Comparison of ENCODE assay signal across 3 cellular contexts in genomic region chr1:58799650-58800049, GRCh38.
TF ChIP-seq lines count a peak whose summit lies in the region.

No MANE protein-coding gene starts in this region.

TF ChIP-seq in HepG2, 621 proteins besides CTCF, POLR2A, EP300 and RAD21 (continues in another document):
- no peak for TF ChIP-seq ATF2 (CRISPR knock-in tag; IDR thresholded peaks at IDR 0.05)
- 0 out of 2 replicates have a peak, but pooled peaks have one; percentile 53 for TF ChIP-seq SOX6 (IDR thresholded peaks at IDR 0.05)
- TF ChIP-seq SOX6 (CRISPR knock-in tag; IDR thresholded peaks at IDR 0.05) = no peak
- 0 out of 2 replicates have a peak, but pooled peaks have one; percentile 13 for TF ChIP-seq TRIM22 (IDR thresholded peaks at IDR 0.05)
- TF ChIP-seq GMEB2 (CRISPR knock-in tag; IDR thresholded peaks at IDR 0.05; ENCODE audit: low read depth) = no peak
- 0 out of 2 replicates have a peak, but pooled peaks have one; percentile 34 for TF ChIP-seq FOXA1 (IDR thresholded peaks at IDR 0.05)
- no peak for TF ChIP-seq FOXA1 (CRISPR knock-in tag; IDR thresholded peaks at IDR 0.05)
- TF ChIP-seq DNMT1 (CRISPR knock-in tag; IDR thresholded peaks at IDR 0.05) = no peak
- TF ChIP-seq ZFP91 (CRISPR knock-in tag; IDR thresholded peaks at IDR 0.05; ENCODE audit: borderline replicate concordance) = no peak
- TF ChIP-seq KAT8 (CRISPR knock-in tag; IDR thresholded peaks at IDR 0.05) = no peak
- no peak for TF ChIP-seq ZFX (CRISPR knock-in tag; IDR thresholded peaks at IDR 0.05; ENCODE audit: low read depth)
- peak; percentile 17 for TF ChIP-seq ZNF282 (IDR thresholded peaks at IDR 0.05; ENCODE audit: partially characterized antibody)
- no peak for TF ChIP-seq SKI (IDR thresholded peaks at IDR 0.05; ENCODE audit: partially characterized antibody)
- TF ChIP-seq FOXK2 (IDR thresholded peaks at IDR 0.05) = peak; percentile 34; the same call in 1 of the 2 replicates
- TF ChIP-seq ZNF335 (CRISPR knock-in tag; IDR thresholded peaks at IDR 0.05) = no peak
- peak; percentile 53 for TF ChIP-seq PCBP2 (optimal IDR thresholded peaks at IDR 0.05; ENCODE audit: low read depth, low read length, poor library complexity, severe bottlenecking)

TF ChIP-seq in WTC11, 78 proteins besides CTCF, POLR2A, EP300 and RAD21:
- TF ChIP-seq ARID4B (CRISPR knock-in tag; IDR thresholded peaks at IDR 0.05; ENCODE audit: borderline replicate concordance) (no peak), ZNF512 (CRISPR knock-in tag; IDR thresholded peaks at IDR 0.05; ENCODE audit: borderline replicate concordance) (peak; percentile 61; the same call in 1 of the 2 replicates)

TF ChIP-seq in H1, 55 proteins besides CTCF, POLR2A, EP300 and RAD21:
- no peak for TF ChIP-seq KDM4A (IDR thresholded peaks at IDR 0.05; ENCODE audit: low read depth, low read length, severe bottlenecking)
